ENCODE assay signal across 13 cellular contexts in genomic region chr3:32340639-32341365, GRCh38. TPM values are rescaled to one million over a fixed set of nuclear protein-coding genes. Genes with fewer than 3 reads are reported as not detected.
DNase-seq lines count a peak whose midpoint lies in the region; ATAC-seq and TF ChIP-seq lines count a peak whose summit lies in the region.
"Had no signal": no experiment of that assay in that cellular context is flagged by ENCODE, and none has a peak within 500 bp of the region (broad histone marks: within the 10 kb centered on the region; RNA-seq: fewer than 3 reads in every experiment).

No MANE protein-coding gene starts in this region.

- H3K36me3 ChIP-seq in OCI-LY1 (ENCODE audit: insufficient read depth, low read length) (no peaks in the 10 kb centered on the region), spleen (no peaks in the 10 kb centered on the region), upper lobe of left lung (no peaks in the 10 kb centered on the region)
- H3K36me3 ChIP-seq: gastrocnemius medialis had no signal

- H3K27me3 ChIP-seq in OCI-LY1 (ENCODE audit: insufficient read depth, low read length) (no peaks in the 10 kb centered on the region), spleen (replicated peaks in 1 of 7) (no peaks in the 10 kb centered on the region), upper lobe of left lung (no peaks in the 10 kb centered on the region)
- H3K27me3 ChIP-seq: gastrocnemius medialis had no signal

- WGBS in spleen, 5 donors, result 70 to 79% (median 77%) methylated on average over 7 of the region's 7 CpGs
- WGBS in upper lobe of left lung, 2 donors, result 88% methylated on average over 6 to 7 of the region's 7 CpGs

- intact Hi-C loops in spleen (cut with DNase I; ENCODE audit: low total_unique reads), result loop anchor here (5.0 kb wide), 1 partner anchor 164 kb away; no protein-coding TSS in a partner anchor

- H3K9me3 ChIP-seq in OCI-LY1 (ENCODE audit: low read length) (no peaks in the 10 kb centered on the region), spleen (no peaks in the 10 kb centered on the region), upper lobe of left lung (no peaks in the 10 kb centered on the region)
- H3K9me3 ChIP-seq: gastrocnemius medialis had no signal

- no peak for TF ChIP-seq EP300 in upper lobe of left lung (IDR thresholded peaks at IDR 0.05)

- H3K4me3 ChIP-seq in OCI-LY1 (ENCODE audit: low read depth, low read length, poor library complexity, severe bottlenecking), result no peak overlapping the region
- H3K4me3 ChIP-seq in epithelial cell of proximal tubule (ENCODE audit: low read depth, low read length), result no peak overlapping the region
- H3K4me3 ChIP-seq in spleen, result no peak overlapping the region
- H3K4me3 ChIP-seq in upper lobe of left lung, result no peak overlapping the region
- H3K4me3 ChIP-seq: gastrocnemius medialis, smooth muscle cell had no signal

- peak; percentile 70 for TF ChIP-seq CTCF in OCI-LY1 (IDR thresholded peaks at IDR 0.05; ENCODE audit: low read length)
- peak; percentile 48 for TF ChIP-seq CTCF in epithelial cell of proximal tubule (conservative IDR thresholded peaks at IDR 0.05; ENCODE audit: low read depth, low read length)
- no peak for TF ChIP-seq CTCF in spleen (IDR thresholded peaks at IDR 0.05 in 8 of 11, conservative IDR thresholded peaks at IDR 0.05 in 3 of 11)
- no peak for TF ChIP-seq CTCF in upper lobe of left lung (IDR thresholded peaks at IDR 0.05)

- no peak overlapping the region for H2AFZ ChIP-seq in OCI-LY1 (ENCODE audit: low read length)

- peak overlapping the region; percentile 61 for H3K27ac ChIP-seq in OCI-LY1 (ENCODE audit: low read depth, low read length, poor library complexity, severe bottlenecking)
- H3K27ac ChIP-seq in spleen, result no peak overlapping the region
- no peak overlapping the region for H3K27ac ChIP-seq in upper lobe of left lung
- H3K27ac ChIP-seq: gastrocnemius medialis had no signal

- H3K79me2 ChIP-seq in OCI-LY1 (ENCODE audit: insufficient read depth, low read length), result no peaks in the 10 kb centered on the region

- H3K9ac ChIP-seq in OCI-LY1 (ENCODE audit: low read length), result no peak overlapping the region

- H3K4me2 ChIP-seq in OCI-LY1 (ENCODE audit: low read length), result no peak overlapping the region; the same call in 1 of the 2 replicates
- H3K4me2 ChIP-seq: smooth muscle cell had no signal

- TF ChIP-seq POLR2A in spleen (IDR thresholded peaks at IDR 0.05) (no peak), upper lobe of left lung (IDR thresholded peaks at IDR 0.05) (no peak)

- no peaks in the 10 kb centered on the region for H3K9me2 ChIP-seq in OCI-LY1 (ENCODE audit: low read depth, low read length)

- peak; percentile 28 for DNase-seq in NCI-H1092 treated with DMSO at 0.1 percent for 48 hours (lab: John Stamatoyannopoulos, UW)
- DNase-seq in NCI-H1092 (lab: John Stamatoyannopoulos, UW), result no peak
- DNase-seq in epithelial cell of proximal tubule (ENCODE audit: low read depth), result no peak
- peak; percentile 27 for DNase-seq in spleen
- no peak for DNase-seq in activated CD4-positive, alpha-beta T cell treated with anti-CD3 and anti-CD28 coated beads, Interleukin-2, amount 50 U/mL, for 4 hours
- no peak for DNase-seq in upper lobe of left lung
- DNase-seq: activated T-cell treated with anti-CD3 and anti-CD28 coated beads, Interleukin-2, amount 50 U/mL, for 48 hours; gastrocnemius medialis; Right ventricle myocardium superior had no signal

- ATAC-seq in GM21529 (IDR thresholded peaks at IDR 0.05; ENCODE audit: unreplicated experiment) (no peak), upper lobe of left lung (ENCODE audit: low FRiP score in 2 of 2) (no peak)
- ATAC-seq: gastrocnemius medialis; natural killer cell treated with Interleukin-12 subunit alpha and Interleukin-12 subunit beta and Interleukin-15 and Interleukin-18, amount 100 ng/mL, for 72 hours had no signal

- H3K4me1 ChIP-seq in OCI-LY1 (ENCODE audit: insufficient read depth, low read length, severe bottlenecking), result peaks cover 41% of the 10 kb centered on the region
- peaks cover 0 to 8% (median 5%) of the 10 kb centered on the region in 6 donors for H3K4me1 ChIP-seq in spleen
- peaks cover 0 to 7% (median 5%) of the 10 kb centered on the region in 4 donors for H3K4me1 ChIP-seq in upper lobe of left lung
- H3K4me1 ChIP-seq: gastrocnemius medialis had no signal

- H4K20me1 ChIP-seq in OCI-LY1 (ENCODE audit: insufficient read depth, low read length), result no peaks in the 10 kb centered on the region

- no peaks in the 10 kb centered on the region for H3F3A ChIP-seq in OCI-LY1 (ENCODE audit: insufficient read depth, low read length)

RNA-seq across cellular contexts. Expression of gene CMTM7, which starts 50.9 kb away (rescaled TPM):
- 31.9 and 71.4 TPM in 2 replicates for total RNA-seq in epithelial cell of proximal tubule
- total RNA-seq in spleen, result 10 to 100 TPM; 42.4 to 92.0 (median 48.6) TPM
- polyA plus RNA-seq in spleen, result 10 to 100 TPM; 27.6 to 38.3 (median 32.8) TPM
- 100 to 1,000 TPM in 1 of 6 donors, 10 to 100 TPM in 5; 39.4 to 103 (median 49.7) TPM for total RNA-seq in upper lobe of left lung

Comparison
In these comparisons a context has a peak if more than half of its experiments do, and no peak if none do; other contexts are left out.
1. DNase-seq: peak in NCI-H1092 treated with DMSO at 0.1 percent for 48 hours (single experiment) and spleen (single experiment); none in NCI-H1092 (single experiment), epithelial cell of proximal tubule (single experiment), activated CD4-positive, alpha-beta T cell treated with anti-CD3 and anti-CD28 coated beads, Interleukin-2, amount 50 U/mL, for 4 hours (0 of 2) and upper lobe of left lung (0 of 2).
2. CTCF ChIP-seq: peak in OCI-LY1 (single experiment) and epithelial cell of proximal tubule (single experiment); none in spleen (0 of 11) and upper lobe of left lung (0 of 6).